ENCODE assay signal across 7 cellular contexts in genomic region chr19:29622191-29623070, GRCh38. TPM values are rescaled to one million over a fixed set of nuclear protein-coding genes. Genes with fewer than 3 reads are reported as not detected.
DNase-seq lines count a peak whose midpoint lies in the region; ATAC-seq and TF ChIP-seq lines count a peak whose summit lies in the region.

No MANE protein-coding gene starts in this region.

- TF ChIP-seq CTCF in LNCaP clone FGC (IDR thresholded peaks at IDR 0.05; ENCODE audit: control insufficient read depth, extremely low read depth, insufficient read depth) = no peak
- TF ChIP-seq CTCF in esophagus squamous epithelium (IDR thresholded peaks at IDR 0.05) = no peak

- H3K36me3 Mint-ChIP-seq in activated naive CD8-positive, alpha-beta T cell treated with anti-CD3 and anti-CD28 coated beads, Interleukin-2, amount 10 ng/mL, durations not matched to agents 7 days and 5 days = peaks cover 1% of the 10 kb centered on the region

- DNase-seq in LNCaP clone FGC (ENCODE audit: low read depth) (peak; percentile 6), pons (ENCODE audit: low spot score) (no peak), esophagus squamous epithelium (lab: John Stamatoyannopoulos, UW) (no peak)
- peak; percentile 57 for DNase-seq in activated naive CD8-positive, alpha-beta T cell treated with anti-CD3 and anti-CD28 coated beads, Interleukin-2, amount 10 ng/mL, durations not matched to agents 7 days and 5 days
- peak; percentile 61 for DNase-seq in stimulated activated CD8-positive, alpha-beta memory T cell treated with anti-CD3 and anti-CD28 coated beads, Interleukin-4, amount 100 ng/mL, for 48 hours

- WGBS in esophagus squamous epithelium, 2 donors = 66 to 75% methylated on average over 8 to 9 of the region's 22 CpGs

- H3K27me3 Mint-ChIP-seq in activated naive CD8-positive, alpha-beta T cell treated with anti-CD3 and anti-CD28 coated beads, Interleukin-2, amount 10 ng/mL, durations not matched to agents 7 days and 5 days = no peaks in the 10 kb centered on the region

- H3K4me1 Mint-ChIP-seq in activated naive CD8-positive, alpha-beta T cell treated with anti-CD3 and anti-CD28 coated beads, Interleukin-2, amount 10 ng/mL, durations not matched to agents 7 days and 5 days = peaks cover 43% of the 10 kb centered on the region

- peak overlapping the region; percentile 75 for H3K4me3 Mint-ChIP-seq in activated naive CD8-positive, alpha-beta T cell treated with anti-CD3 and anti-CD28 coated beads, Interleukin-2, amount 10 ng/mL, durations not matched to agents 7 days and 5 days

- TF ChIP-seq POLR2A in esophagus squamous epithelium (IDR thresholded peaks at IDR 0.05) = no peak

- peak overlapping the region; percentile 82 for H3K27ac Mint-ChIP-seq in activated naive CD8-positive, alpha-beta T cell treated with anti-CD3 and anti-CD28 coated beads, Interleukin-2, amount 10 ng/mL, durations not matched to agents 7 days and 5 days

- H3K4me1 ChIP-seq in esophagus squamous epithelium = peaks cover 0 to 2% (median 0%) of the 10 kb centered on the region in 3 donors

- no peaks in the 10 kb centered on the region for H3K9me3 ChIP-seq in esophagus squamous epithelium

- H3K36me3 ChIP-seq in esophagus squamous epithelium = no peaks in the 10 kb centered on the region

- intact Hi-C loops in esophagus squamous epithelium (cut with DNase I) = no loop called here

- H3K4me3 ChIP-seq in LNCaP clone FGC (ENCODE audit: low read depth, low read length) (no peak overlapping the region), esophagus squamous epithelium (no peak overlapping the region)

- ATAC-seq in GM19025 (IDR thresholded peaks at IDR 0.05; ENCODE audit: low read depth, unreplicated experiment) (peak; percentile 54), HG03457 (IDR thresholded peaks at IDR 0.05; ENCODE audit: unreplicated experiment) (no peak)
- peak; percentile 81 for ATAC-seq in activated naive CD8-positive, alpha-beta T cell treated with anti-CD3 and anti-CD28 coated beads, Interleukin-2, amount 10 ng/mL, durations not matched to agents 7 days and 5 days (ENCODE audit: low read depth)

- peaks cover 0 to 19% (median 0%) of the 10 kb centered on the region in 4 donors for H3K27me3 ChIP-seq in esophagus squamous epithelium

- POLR2A ChIA-PET in activated naive CD8-positive, alpha-beta T cell treated with anti-CD3 and anti-CD28 coated beads, Interleukin-2, amount 10 ng/mL, durations not matched to agents 7 days and 5 days (lab: Charles Lee) = interaction anchor here (1.1 to 6.0 kb wide), 7 partner anchors 12 to 92 kb away, joined by 4 to 40 read pairs (median 7); partner anchors contain the start of genes C19orf12, PLEKHF1 and POP4

- H3K9me3 Mint-ChIP-seq in activated naive CD8-positive, alpha-beta T cell treated with anti-CD3 and anti-CD28 coated beads, Interleukin-2, amount 10 ng/mL, durations not matched to agents 7 days and 5 days = no peaks in the 10 kb centered on the region

- peak overlapping the region in 1 of 4 donors; percentile 13 for H3K27ac ChIP-seq in esophagus squamous epithelium

RNA-seq across cellular contexts. Expression of gene POP4, which starts 16.3 kb away (rescaled TPM):
- total RNA-seq in activated naive CD8-positive, alpha-beta T cell treated with anti-CD3 and anti-CD28 coated beads, Interleukin-2, amount 10 ng/mL, durations not matched to agents 7 days and 5 days = 10 to 100 TPM; 79.9 to 80.3 TPM
- 10 to 100 TPM; 46.3 to 56.5 (median 54.8) TPM for total RNA-seq in esophagus squamous epithelium

RNA-seq across cellular contexts. Expression of gene PLEKHF1, which starts 42.8 kb away (rescaled TPM):
- 10 to 100 TPM; 33.3 to 35.9 TPM for total RNA-seq in activated naive CD8-positive, alpha-beta T cell treated with anti-CD3 and anti-CD28 coated beads, Interleukin-2, amount 10 ng/mL, durations not matched to agents 7 days and 5 days
- 10 to 100 TPM in 3 of 4 donors, 1 to 10 TPM in 1; 4.3 to 20.8 (median 17.1) TPM for total RNA-seq in esophagus squamous epithelium

Comparison
In these comparisons a context has a peak if more than half of its experiments do, and no peak if none do; other contexts are left out.
1. DNase-seq: peak in LNCaP clone FGC (single experiment), activated naive CD8-positive, alpha-beta T cell treated with anti-CD3 and anti-CD28 coated beads, Interleukin-2, amount 10 ng/mL, durations not matched to agents 7 days and 5 days (single experiment) and stimulated activated CD8-positive, alpha-beta memory T cell treated with anti-CD3 and anti-CD28 coated beads, Interleukin-4, amount 100 ng/mL, for 48 hours (single experiment); none in pons (single experiment) and esophagus squamous epithelium (single experiment).